ENCODE assay signal across 21 cellular contexts in the genomic region with DNA sequence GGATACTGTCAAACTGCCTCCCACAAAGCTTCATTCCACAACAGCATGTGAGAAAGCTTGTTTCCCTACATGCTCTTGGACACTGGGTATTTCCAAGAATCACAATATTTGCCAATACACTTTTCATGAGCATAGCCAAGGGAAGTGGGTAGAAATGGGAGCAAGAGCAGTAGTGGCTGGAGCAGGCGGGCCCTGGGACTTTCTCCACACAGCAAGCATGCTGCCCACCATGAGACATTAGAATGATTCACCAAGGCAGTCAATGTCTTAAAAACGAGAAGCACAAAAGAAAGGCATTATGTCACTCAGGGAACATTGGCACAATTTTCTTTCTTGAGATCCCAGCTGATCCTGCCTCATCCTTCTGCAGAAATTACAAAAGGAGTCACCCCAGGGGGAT.
DNase-seq lines count a peak whose midpoint lies in the region; ATAC-seq and TF ChIP-seq lines count a peak whose summit lies in the region.
"Had no signal": no experiment of that assay in that cellular context is flagged by ENCODE, and none has a peak within 500 bp of the region (broad histone marks: within the 10 kb centered on the region; RNA-seq: fewer than 3 reads in every experiment).

No MANE protein-coding gene starts in this region.

- intact Hi-C loops in Right ventricle myocardium superior (cut with DNase I), result no loop called here

- no peak overlapping the region for H3K4me3 ChIP-seq in lung
- H3K4me3 ChIP-seq: A549, GM12878, HAP-1 had no signal

- no peaks in the 10 kb centered on the region for H3K4me1 ChIP-seq in lung (ENCODE audit: control insufficient read depth in 2 of 2, insufficient read depth in 2 of 2, low read length in 2 of 2)
- H3K4me1 ChIP-seq: A549, HAP-1 had no signal

- H3K9me3 Mint-ChIP-seq in T-helper 2 cell treated with Interferon-gamma antibody and Interleukin-4, amounts not matched to agents 5 μg/mL and 100 μg/mL, for 36 hours, result peaks cover 26% of the 10 kb centered on the region
- H3K9me3 Mint-ChIP-seq: CD8-positive, alpha-beta T cell had no signal

- no peak overlapping the region for H3K27ac ChIP-seq in lung (ENCODE audit: low read depth in 1 of 2, low read length in 1 of 2)
- H3K27ac ChIP-seq: A549 had no signal

- ATAC-seq in lung (ENCODE audit: insufficient read depth, low FRiP score) (peak; percentile 41), Right ventricle myocardium superior (ENCODE audit: poor library complexity) (no peak)
- ATAC-seq: A549; CD8-positive, alpha-beta T cell; GM12878 had no signal

- no peaks in the 10 kb centered on the region for H3K4me1 Mint-ChIP-seq in T-helper 2 cell treated with Interferon-gamma antibody and Interleukin-4, amounts not matched to agents 5 μg/mL and 100 μg/mL, for 36 hours (ENCODE audit: low read depth)
- H3K4me1 Mint-ChIP-seq: CD4-positive, CD25-positive, alpha-beta regulatory T cell had no signal

- peaks cover 0 to 15% of the 10 kb centered on the region in 2 donors for H3K9me3 ChIP-seq in lung (ENCODE audit: control insufficient read depth in 2 of 2, insufficient read depth in 1 of 2, low read length in 1 of 2)
- H3K9me3 ChIP-seq: A549, HAP-1 had no signal

- no peaks in the 10 kb centered on the region for H3K27me3 Mint-ChIP-seq in T-helper 2 cell treated with Interferon-gamma antibody and Interleukin-4, amounts not matched to agents 5 μg/mL and 100 μg/mL, for 36 hours (ENCODE audit: low read depth)

- 72 to 89% methylated on average over 2 of the region's 2 CpGs for WGBS in lung, 2 donors

- H3K36me3 ChIP-seq in lung (ENCODE audit: control insufficient read depth in 2 of 2, insufficient read depth in 2 of 2, low read length in 2 of 2), result no peaks in the 10 kb centered on the region
- H3K36me3 ChIP-seq: HAP-1 had no signal

- H3K27me3 ChIP-seq in lung (ENCODE audit: control insufficient read depth, insufficient read depth), result no peaks in the 10 kb centered on the region

- DNase-seq in CD1c-positive myeloid dendritic cell (ENCODE audit: extremely low spot score) (peak; percentile 61), MV-4-11 (lab: John Stamatoyannopoulos, UW) (peak; percentile 23), lung (ENCODE audit: low spot score) (no peak), Right ventricle myocardium superior (no peak), Ammon's horn (ENCODE audit: low spot score) (no peak)
- DNase-seq in T-helper 2 cell treated with Interferon-gamma antibody and Interleukin-4, amounts not matched to agents 5 μg/mL and 100 μg/mL, for 36 hours (ENCODE audit: low spot score), result no peak
- DNase-seq: 8988T; ACHN; AML-193; C1 segment of cervical spinal cord; CD4-positive, CD25-positive, alpha-beta regulatory T cell; CD8-positive, alpha-beta T cell; DMS 273 treated with DMSO at 0.1 percent for 48 hours; DMS79; EL; GDM1; GOT3; HFFc6 had no signal

- H3K27ac Mint-ChIP-seq in T-helper 2 cell treated with Interferon-gamma antibody and Interleukin-4, amounts not matched to agents 5 μg/mL and 100 μg/mL, for 36 hours, result no peak overlapping the region
- H3K27ac Mint-ChIP-seq: CD8-positive, alpha-beta T cell; HFFc6 had no signal

- no peak overlapping the region for H3K4me3 Mint-ChIP-seq in T-helper 2 cell treated with Interferon-gamma antibody and Interleukin-4, amounts not matched to agents 5 μg/mL and 100 μg/mL, for 36 hours
- H3K4me3 Mint-ChIP-seq: CD4-positive, CD25-positive, alpha-beta regulatory T cell; CD8-positive, alpha-beta T cell; HFFc6 had no signal

- H3K36me3 Mint-ChIP-seq in T-helper 2 cell treated with Interferon-gamma antibody and Interleukin-4, amounts not matched to agents 5 μg/mL and 100 μg/mL, for 36 hours (ENCODE audit: low read depth), result no peaks in the 10 kb centered on the region
- H3K36me3 Mint-ChIP-seq: CD8-positive, alpha-beta T cell had no signal

- TF ChIP-seq CTCF in lung (IDR thresholded peaks at IDR 0.05; ENCODE audit: control extremely low read depth, extremely low read depth), result no peak

Comparison
In these comparisons a context has a peak if more than half of its experiments do, and no peak if none do; other contexts are left out.
1. DNase-seq: peak in CD1c-positive myeloid dendritic cell (single experiment) and MV-4-11 (single experiment); none in lung (single experiment), T-helper 2 cell treated with Interferon-gamma antibody and Interleukin-4, amounts not matched to agents 5 μg/mL and 100 μg/mL, for 36 hours (single experiment), Right ventricle myocardium superior (single experiment) and Ammon's horn (single experiment).